ENCODE assay signal across 1 cellular context in genomic region chr10:78964274-78964951, GRCh38.
TF ChIP-seq lines count a peak whose summit lies in the region.

No MANE protein-coding gene starts in this region.

TF ChIP-seq in HepG2, 621 proteins besides CTCF, POLR2A, EP300 and RAD21 (continued from another document and continues in another):
- TF ChIP-seq, protein P1, sequence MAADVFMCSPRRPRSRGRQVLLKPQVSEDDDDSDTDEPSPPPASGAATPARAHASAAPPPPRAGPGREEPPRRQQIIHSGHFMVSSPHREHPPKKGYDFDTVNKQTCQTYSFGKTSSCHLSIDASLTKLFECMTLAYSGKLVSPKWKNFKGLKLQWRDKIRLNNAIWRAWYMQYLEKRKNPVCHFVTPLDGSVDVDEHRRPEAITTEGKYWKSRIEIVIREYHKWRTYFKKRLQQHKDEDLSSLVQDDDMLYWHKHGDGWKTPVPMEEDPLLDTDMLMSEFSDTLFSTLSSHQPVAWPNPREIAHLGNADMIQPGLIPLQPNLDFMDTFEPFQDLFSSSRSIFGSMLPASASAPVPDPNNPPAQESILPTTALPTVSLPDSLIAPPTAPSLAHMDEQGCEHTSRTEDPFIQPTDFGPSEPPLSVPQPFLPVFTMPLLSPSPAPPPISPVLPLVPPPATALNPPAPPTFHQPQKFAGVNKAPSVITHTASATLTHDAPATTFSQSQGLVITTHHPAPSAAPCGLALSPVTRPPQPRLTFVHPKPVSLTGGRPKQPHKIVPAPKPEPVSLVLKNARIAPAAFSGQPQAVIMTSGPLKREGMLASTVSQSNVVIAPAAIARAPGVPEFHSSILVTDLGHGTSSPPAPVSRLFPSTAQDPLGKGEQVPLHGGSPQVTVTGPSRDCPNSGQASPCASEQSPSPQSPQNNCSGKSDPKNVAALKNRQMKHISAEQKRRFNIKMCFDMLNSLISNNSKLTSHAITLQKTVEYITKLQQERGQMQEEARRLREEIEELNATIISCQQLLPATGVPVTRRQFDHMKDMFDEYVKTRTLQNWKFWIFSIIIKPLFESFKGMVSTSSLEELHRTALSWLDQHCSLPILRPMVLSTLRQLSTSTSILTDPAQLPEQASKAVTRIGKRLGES (CRISPR knock-in tag; IDR thresholded peaks at IDR 0.05; ENCODE audit: borderline replicate concordance): no peak
- TF ChIP-seq HNF4G (IDR thresholded peaks at IDR 0.05; ENCODE audit: borderline replicate concordance, low read depth, low read length) (no peak), HNF4G (CRISPR knock-in tag; IDR thresholded peaks at IDR 0.05; ENCODE audit: borderline replicate concordance, low read depth) (no peak), ZNF556 (CRISPR knock-in tag; IDR thresholded peaks at IDR 0.05; ENCODE audit: borderline replicate concordance) (no peak), CHD4 (IDR thresholded peaks at IDR 0.05; ENCODE audit: borderline replicate concordance, low read length) (peak; percentile 82; the same call in 1 of the 2 replicates), SP4 (CRISPR knock-in tag; IDR thresholded peaks at IDR 0.05) (no peak), KDM1A (CRISPR knock-in tag; IDR thresholded peaks at IDR 0.05) (peak; percentile 40; the same call in 1 of the 2 replicates), HMG20A (CRISPR knock-in tag; IDR thresholded peaks at IDR 0.05; ENCODE audit: borderline replicate concordance) (no peak), ZNF629 (CRISPR knock-in tag; conservative IDR thresholded peaks at IDR 0.05) (peak; percentile 92), HDAC1 (CRISPR knock-in tag; IDR thresholded peaks at IDR 0.05) (no peak), SPEN (CRISPR knock-in tag; IDR thresholded peaks at IDR 0.05; ENCODE audit: low read depth) (no peak), ZBTB38 (CRISPR knock-in tag; IDR thresholded peaks at IDR 0.05) (no peak), RXRB (CRISPR knock-in tag; IDR thresholded peaks at IDR 0.05; ENCODE audit: borderline replicate concordance) (no peak), CREM (IDR thresholded peaks at IDR 0.05) (no peak), CREM (CRISPR knock-in tag; IDR thresholded peaks at IDR 0.05) (no peak), MED1 (CRISPR knock-in tag; IDR thresholded peaks at IDR 0.05) (no peak), PLSCR1 (CRISPR knock-in tag; IDR thresholded peaks at IDR 0.05; ENCODE audit: borderline replicate concordance) (no peak), GTF2F1 (IDR thresholded peaks at IDR 0.05; ENCODE audit: low read length) (no peak), ZNF703 (CRISPR knock-in tag; IDR thresholded peaks at IDR 0.05; ENCODE audit: borderline replicate concordance) (no peak), ZNF770 (CRISPR knock-in tag; IDR thresholded peaks at IDR 0.05) (no peak), NFIB (CRISPR knock-in tag; IDR thresholded peaks at IDR 0.05; ENCODE audit: borderline replicate concordance) (no peak), U2AF1 (optimal IDR thresholded peaks at IDR 0.05; ENCODE audit: low read depth, low read length) (no peak), ELF4 (CRISPR knock-in tag; IDR thresholded peaks at IDR 0.05; ENCODE audit: borderline replicate concordance) (no peak), RORA (CRISPR knock-in tag; IDR thresholded peaks at IDR 0.05) (no peak), ZSCAN9 (CRISPR knock-in tag; IDR thresholded peaks at IDR 0.05; ENCODE audit: borderline replicate concordance) (no peak), SMARCC2 (IDR thresholded peaks at IDR 0.05) (no peak), PHB2 (IDR thresholded peaks at IDR 0.05; ENCODE audit: partially characterized antibody) (no peak), ZC3H4 (CRISPR knock-in tag; IDR thresholded peaks at IDR 0.05; ENCODE audit: borderline replicate concordance) (no peak), ZNF776 (CRISPR knock-in tag; IDR thresholded peaks at IDR 0.05) (no peak), DZIP1 (CRISPR knock-in tag; IDR thresholded peaks at IDR 0.05) (no peak), ZNF724P (CRISPR knock-in tag; IDR thresholded peaks at IDR 0.05; ENCODE audit: borderline replicate concordance) (0 out of 2 replicates have a peak, but pooled peaks have one; percentile 9), NFATC3 (CRISPR knock-in tag; IDR thresholded peaks at IDR 0.05) (no peak), SMARCE1 (IDR thresholded peaks at IDR 0.05; ENCODE audit: borderline replicate concordance) (no peak), ETV6 (CRISPR knock-in tag; conservative IDR thresholded peaks at IDR 0.05) (no peak), ZNF260 (CRISPR knock-in tag; IDR thresholded peaks at IDR 0.05; ENCODE audit: borderline replicate concordance, low read depth) (no peak), ZNF274 (CRISPR knock-in tag; IDR thresholded peaks at IDR 0.05) (no peak), ARHGAP35 (CRISPR knock-in tag; IDR thresholded peaks at IDR 0.05; ENCODE audit: borderline replicate concordance) (0 out of 2 replicates have a peak, but pooled peaks have one; percentile 46), ZFP1 (CRISPR knock-in tag; IDR thresholded peaks at IDR 0.05) (no peak), NFIC (IDR thresholded peaks at IDR 0.05; ENCODE audit: low read length) (no peak), BHLHE40 (IDR thresholded peaks at IDR 0.05; ENCODE audit: low read length) (no peak), ZMAT5 (CRISPR knock-in tag; IDR thresholded peaks at IDR 0.05; ENCODE audit: borderline replicate concordance, low read depth) (no peak)
- TF ChIP-seq, protein P2, sequence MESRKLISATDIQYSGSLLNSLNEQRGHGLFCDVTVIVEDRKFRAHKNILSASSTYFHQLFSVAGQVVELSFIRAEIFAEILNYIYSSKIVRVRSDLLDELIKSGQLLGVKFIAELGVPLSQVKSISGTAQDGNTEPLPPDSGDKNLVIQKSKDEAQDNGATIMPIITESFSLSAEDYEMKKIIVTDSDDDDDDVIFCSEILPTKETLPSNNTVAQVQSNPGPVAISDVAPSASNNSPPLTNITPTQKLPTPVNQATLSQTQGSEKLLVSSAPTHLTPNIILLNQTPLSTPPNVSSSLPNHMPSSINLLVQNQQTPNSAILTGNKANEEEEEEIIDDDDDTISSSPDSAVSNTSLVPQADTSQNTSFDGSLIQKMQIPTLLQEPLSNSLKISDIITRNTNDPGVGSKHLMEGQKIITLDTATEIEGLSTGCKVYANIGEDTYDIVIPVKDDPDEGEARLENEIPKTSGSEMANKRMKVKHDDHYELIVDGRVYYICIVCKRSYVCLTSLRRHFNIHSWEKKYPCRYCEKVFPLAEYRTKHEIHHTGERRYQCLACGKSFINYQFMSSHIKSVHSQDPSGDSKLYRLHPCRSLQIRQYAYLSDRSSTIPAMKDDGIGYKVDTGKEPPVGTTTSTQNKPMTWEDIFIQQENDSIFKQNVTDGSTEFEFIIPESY (CRISPR knock-in tag; IDR thresholded peaks at IDR 0.05): no peak
- TF ChIP-seq, protein P3, sequence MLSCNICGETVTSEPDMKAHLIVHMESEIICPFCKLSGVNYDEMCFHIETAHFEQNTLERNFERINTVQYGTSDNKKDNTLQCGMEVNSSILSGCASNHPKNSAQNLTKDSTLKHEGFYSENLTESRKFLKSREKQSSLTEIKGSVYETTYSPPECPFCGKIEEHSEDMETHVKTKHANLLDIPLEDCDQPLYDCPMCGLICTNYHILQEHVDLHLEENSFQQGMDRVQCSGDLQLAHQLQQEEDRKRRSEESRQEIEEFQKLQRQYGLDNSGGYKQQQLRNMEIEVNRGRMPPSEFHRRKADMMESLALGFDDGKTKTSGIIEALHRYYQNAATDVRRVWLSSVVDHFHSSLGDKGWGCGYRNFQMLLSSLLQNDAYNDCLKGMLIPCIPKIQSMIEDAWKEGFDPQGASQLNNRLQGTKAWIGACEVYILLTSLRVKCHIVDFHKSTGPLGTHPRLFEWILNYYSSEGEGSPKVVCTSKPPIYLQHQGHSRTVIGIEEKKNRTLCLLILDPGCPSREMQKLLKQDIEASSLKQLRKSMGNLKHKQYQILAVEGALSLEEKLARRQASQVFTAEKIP (CRISPR knock-in tag; IDR thresholded peaks at IDR 0.05; ENCODE audit: borderline replicate concordance): no peak
- TF ChIP-seq, protein P4, sequence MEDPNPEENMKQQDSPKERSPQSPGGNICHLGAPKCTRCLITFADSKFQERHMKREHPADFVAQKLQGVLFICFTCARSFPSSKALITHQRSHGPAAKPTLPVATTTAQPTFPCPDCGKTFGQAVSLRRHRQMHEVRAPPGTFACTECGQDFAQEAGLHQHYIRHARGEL (CRISPR knock-in tag; IDR thresholded peaks at IDR 0.05): 0 out of 2 replicates have a peak, but pooled peaks have one; percentile 32
- TF ChIP-seq, protein P5, sequence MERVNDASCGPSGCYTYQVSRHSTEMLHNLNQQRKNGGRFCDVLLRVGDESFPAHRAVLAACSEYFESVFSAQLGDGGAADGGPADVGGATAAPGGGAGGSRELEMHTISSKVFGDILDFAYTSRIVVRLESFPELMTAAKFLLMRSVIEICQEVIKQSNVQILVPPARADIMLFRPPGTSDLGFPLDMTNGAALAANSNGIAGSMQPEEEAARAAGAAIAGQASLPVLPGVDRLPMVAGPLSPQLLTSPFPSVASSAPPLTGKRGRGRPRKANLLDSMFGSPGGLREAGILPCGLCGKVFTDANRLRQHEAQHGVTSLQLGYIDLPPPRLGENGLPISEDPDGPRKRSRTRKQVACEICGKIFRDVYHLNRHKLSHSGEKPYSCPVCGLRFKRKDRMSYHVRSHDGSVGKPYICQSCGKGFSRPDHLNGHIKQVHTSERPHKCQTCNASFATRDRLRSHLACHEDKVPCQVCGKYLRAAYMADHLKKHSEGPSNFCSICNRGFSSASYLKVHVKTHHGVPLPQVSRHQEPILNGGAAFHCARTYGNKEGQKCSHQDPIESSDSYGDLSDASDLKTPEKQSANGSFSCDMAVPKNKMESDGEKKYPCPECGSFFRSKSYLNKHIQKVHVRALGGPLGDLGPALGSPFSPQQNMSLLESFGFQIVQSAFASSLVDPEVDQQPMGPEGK (CRISPR knock-in tag; IDR thresholded peaks at IDR 0.05): no peak; the same call in 1 of the 2 replicates
- TF ChIP-seq, protein P6, sequence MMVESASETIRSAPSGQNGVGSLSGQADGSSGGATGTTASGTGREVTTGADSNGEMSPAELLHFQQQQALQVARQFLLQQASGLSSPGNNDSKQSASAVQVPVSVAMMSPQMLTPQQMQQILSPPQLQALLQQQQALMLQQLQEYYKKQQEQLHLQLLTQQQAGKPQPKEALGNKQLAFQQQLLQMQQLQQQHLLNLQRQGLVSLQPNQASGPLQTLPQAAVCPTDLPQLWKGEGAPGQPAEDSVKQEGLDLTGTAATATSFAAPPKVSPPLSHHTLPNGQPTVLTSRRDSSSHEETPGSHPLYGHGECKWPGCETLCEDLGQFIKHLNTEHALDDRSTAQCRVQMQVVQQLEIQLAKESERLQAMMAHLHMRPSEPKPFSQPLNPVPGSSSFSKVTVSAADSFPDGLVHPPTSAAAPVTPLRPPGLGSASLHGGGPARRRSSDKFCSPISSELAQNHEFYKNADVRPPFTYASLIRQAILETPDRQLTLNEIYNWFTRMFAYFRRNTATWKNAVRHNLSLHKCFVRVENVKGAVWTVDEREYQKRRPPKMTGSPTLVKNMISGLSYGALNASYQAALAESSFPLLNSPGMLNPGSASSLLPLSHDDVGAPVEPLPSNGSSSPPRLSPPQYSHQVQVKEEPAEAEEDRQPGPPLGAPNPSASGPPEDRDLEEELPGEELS (CRISPR knock-in tag; IDR thresholded peaks at IDR 0.05): no peak
- TF ChIP-seq, protein P7, sequence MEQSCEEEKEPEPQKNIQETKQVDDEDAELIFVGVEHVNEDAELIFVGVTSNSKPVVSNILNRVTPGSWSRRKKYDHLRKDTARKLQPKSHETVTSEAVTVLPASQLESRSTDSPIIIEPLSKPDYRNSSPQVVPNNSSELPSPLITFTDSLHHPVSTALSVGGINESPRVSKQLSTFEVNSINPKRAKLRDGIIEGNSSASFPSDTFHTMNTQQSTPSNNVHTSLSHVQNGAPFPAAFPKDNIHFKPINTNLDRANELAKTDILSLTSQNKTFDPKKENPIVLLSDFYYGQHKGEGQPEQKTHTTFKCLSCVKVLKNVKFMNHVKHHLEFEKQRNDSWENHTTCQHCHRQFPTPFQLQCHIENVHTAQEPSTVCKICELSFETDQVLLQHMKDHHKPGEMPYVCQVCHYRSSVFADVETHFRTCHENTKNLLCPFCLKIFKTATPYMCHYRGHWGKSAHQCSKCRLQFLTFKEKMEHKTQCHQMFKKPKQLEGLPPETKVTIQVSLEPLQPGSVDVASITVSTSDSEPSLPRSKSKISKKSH (CRISPR knock-in tag; IDR thresholded peaks at IDR 0.05; ENCODE audit: borderline replicate concordance): no peak
